In the genomic region with DNA sequence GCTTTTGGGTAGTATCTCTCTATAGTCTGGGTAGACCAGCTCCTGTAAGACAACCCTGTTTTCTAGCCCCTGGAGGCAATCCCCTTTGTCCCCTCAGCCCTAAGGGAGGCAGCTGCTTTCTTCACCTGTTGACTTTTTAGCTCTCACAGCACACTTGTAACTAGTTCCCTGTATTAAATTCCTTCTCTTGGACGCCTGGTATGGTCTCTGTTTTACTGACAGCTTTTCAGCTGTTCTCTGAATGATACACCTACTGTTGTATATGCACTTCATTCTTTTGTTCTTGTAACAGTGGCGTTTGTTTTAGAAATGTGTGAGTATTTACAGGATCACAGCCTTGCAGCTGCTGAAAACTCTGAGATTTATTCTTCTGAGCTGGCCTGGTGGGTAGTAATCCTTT, we compare ENCODE assay signal across 15 cellular contexts.
DNase-seq lines count a peak whose midpoint lies in the region; FAIRE-seq and TF ChIP-seq lines count a peak whose summit lies in the region.
"Had no signal": no experiment of that assay in that cellular context is flagged by ENCODE, and none has a peak within 500 bp of the region (broad histone marks: within the 10 kb centered on the region; RNA-seq: fewer than 3 reads in every experiment).

No MANE protein-coding gene starts in this region.

- H3K4me1 ChIP-seq in vagina: no peaks in the 10 kb centered on the region

- no peaks in the 10 kb centered on the region for H3K9me3 ChIP-seq in vagina

- H3K27ac Mint-ChIP-seq in nephron: peak overlapping the region; percentile 16 to 66 (median 51)
- H3K27ac Mint-ChIP-seq: CD14-positive monocyte had no signal

- peaks cover 12% of the 10 kb centered on the region for H3K4me1 Mint-ChIP-seq in nephron
- H3K4me1 Mint-ChIP-seq: CD14-positive monocyte had no signal

- no peaks in the 10 kb centered on the region for H3K27me3 ChIP-seq in vagina

- H3K27ac ChIP-seq in vagina: no peak overlapping the region

- intact Hi-C loops in vagina (cut with DNase I): no loop called here

- H3K36me3 Mint-ChIP-seq in nephron (ENCODE audit: low read depth): no peaks in the 10 kb centered on the region
- H3K36me3 Mint-ChIP-seq: CD14-positive monocyte had no signal

- H3K36me3 ChIP-seq in vagina: no peaks in the 10 kb centered on the region

- TF ChIP-seq POLR2A in vagina (IDR thresholded peaks at IDR 0.05): no peak

- H3K4me3 Mint-ChIP-seq in nephron: no peak overlapping the region
- H3K4me3 Mint-ChIP-seq: CD14-positive monocyte had no signal

- no peak for FAIRE-seq in RCC 7860 (lab: Jason Lieb, UNC)

- DNase-seq in ELF-1 (ENCODE audit: low read depth, low spot score): peak; percentile 6
- peak; percentile 77 for DNase-seq in LHCN-M2 (ENCODE audit: low read depth)
- peak; percentile 25 for DNase-seq in NCI-H82 treated with DMSO at 0.1 percent for 48 hours (lab: John Stamatoyannopoulos, UW; ENCODE audit: unreplicated experiment)
- DNase-seq in RCC 7860 (ENCODE audit: low spot score): no peak
- DNase-seq in HPDE6-E6E7 (ENCODE audit: extremely low spot score): no peak
- no peak for DNase-seq in vagina (ENCODE audit: extremely low spot score in 2 of 2)
- DNase-seq: DMS153, H7, MV-4-11, NCI-H187 treated with DMSO at 0.1 percent for 48 hours, NCI-H2227 treated with DMSO at 0.1 percent for 48 hours, NCI-H774, T-helper 1 cell had no signal

- H3K27me3 Mint-ChIP-seq in nephron (ENCODE audit: low read depth): no peaks in the 10 kb centered on the region

- TF ChIP-seq CTCF in nephron (IDR thresholded peaks at IDR 0.05; ENCODE audit: unreplicated experiment in 3 of 3) (no peak), vagina (IDR thresholded peaks at IDR 0.05) (no peak)

- no peak overlapping the region for H3K4me3 ChIP-seq in vagina

- H3K9me3 Mint-ChIP-seq in nephron: peaks cover 6% of the 10 kb centered on the region

Comparison
In these comparisons a context has a peak if more than half of its experiments do, and no peak if none do; other contexts are left out.
1. DNase-seq: peak in ELF-1 (single experiment), LHCN-M2 (single experiment) and NCI-H82 treated with DMSO at 0.1 percent for 48 hours (single experiment); none in RCC 7860 (single experiment), HPDE6-E6E7 (single experiment) and vagina (0 of 2).